In the genomic region with DNA sequence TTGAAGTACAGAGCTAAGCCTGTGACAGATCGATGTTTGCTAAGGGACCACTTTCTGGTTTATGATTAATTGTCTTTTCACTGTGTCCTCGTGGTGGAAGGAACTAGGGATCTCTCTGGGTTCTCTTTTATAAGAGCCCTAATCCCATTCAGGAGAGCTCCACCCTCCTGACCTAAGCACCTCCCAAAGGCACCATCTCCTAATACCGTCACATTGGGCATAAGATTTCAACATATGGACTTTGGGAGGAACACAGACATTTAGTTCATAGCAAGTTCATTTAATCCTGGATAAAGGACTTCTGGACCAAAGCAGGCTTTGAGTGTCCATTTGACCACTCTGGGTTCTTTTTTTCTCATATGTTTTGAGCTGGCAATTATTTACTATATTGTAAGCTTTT, we compare ENCODE assay signal across 27 cellular contexts.
"Had no signal": no experiment of that assay in that cellular context is flagged by ENCODE, and none has a peak within 500 bp of the region (broad histone marks: within the 10 kb centered on the region; RNA-seq: fewer than 3 reads in every experiment).

No MANE protein-coding gene starts in this region.

- DNase-seq: hippocampal formation; kidney glomerular epithelial cell; left cardiac atrium; left lung; mesendoderm; naive B cell; natural killer cell; nephron progenitor cell; pancreas; posterior cingulate gyrus; retina; right cardiac atrium; sigmoid colon; small intestine; stimulated activated CD4-positive, alpha-beta T cell treated with anti-CD3 and anti-CD28 coated beads, Interleukin-1b, Interleukin-23, amount 100 ng/mL, for 48 hours; stimulated activated CD4-positive, alpha-beta T cell treated with anti-CD3 and anti-CD28 coated beads, Interleukin-2, amount 100 ng/mL, for 48 hours; stimulated activated CD4-positive, alpha-beta T cell treated with anti-CD3 and anti-CD28 coated beads, Interleukin-4, amount 100 ng/mL, for 4 hours; stimulated activated CD8-positive, alpha-beta memory T cell treated with anti-CD3 and anti-CD28 coated beads, Interleukin-4, amount 100 ng/mL, for 48 hours; stimulated activated naive CD4-positive, alpha-beta T cell treated with Interleukin-2 at 50 U/mL for 16 hours; stimulated activated naive CD8-positive, alpha-beta T cell treated with anti-CD3 and anti-CD28 coated beads, Interleukin-15, amount 100 ng/mL, for 72 hours; substantia nigra; uterus had no signal

- H3K4me2 ChIP-seq: neural progenitor cell had no signal

- H3K9ac ChIP-seq: neural progenitor cell had no signal

- H3K4me1 ChIP-seq: left lung, neural progenitor cell, pancreas, prostate gland, sigmoid colon, tibial nerve, uterus had no signal

- H2AFZ ChIP-seq: neural progenitor cell had no signal

- H3K27me3 ChIP-seq: left lung, neural progenitor cell, neutrophil, pancreas, sigmoid colon, tibial nerve, uterus had no signal

- H3K4me3 ChIP-seq: left lung, lung, neural progenitor cell, pancreas, prostate gland, sigmoid colon, tibial nerve, uterus had no signal

- H3K27ac ChIP-seq: left lung, neural progenitor cell, neutrophil, pancreas, prostate gland, sigmoid colon, tibial nerve, uterus had no signal

- H3K9me3 ChIP-seq: neutrophil, pancreas, prostate gland, sigmoid colon, uterus had no signal

- H3K36me3 ChIP-seq: left lung, neural progenitor cell, neutrophil, pancreas, prostate gland, sigmoid colon, tibial nerve, uterus had no signal
